Comparison of ENCODE assay signal across 9 cellular contexts in the genomic region with DNA sequence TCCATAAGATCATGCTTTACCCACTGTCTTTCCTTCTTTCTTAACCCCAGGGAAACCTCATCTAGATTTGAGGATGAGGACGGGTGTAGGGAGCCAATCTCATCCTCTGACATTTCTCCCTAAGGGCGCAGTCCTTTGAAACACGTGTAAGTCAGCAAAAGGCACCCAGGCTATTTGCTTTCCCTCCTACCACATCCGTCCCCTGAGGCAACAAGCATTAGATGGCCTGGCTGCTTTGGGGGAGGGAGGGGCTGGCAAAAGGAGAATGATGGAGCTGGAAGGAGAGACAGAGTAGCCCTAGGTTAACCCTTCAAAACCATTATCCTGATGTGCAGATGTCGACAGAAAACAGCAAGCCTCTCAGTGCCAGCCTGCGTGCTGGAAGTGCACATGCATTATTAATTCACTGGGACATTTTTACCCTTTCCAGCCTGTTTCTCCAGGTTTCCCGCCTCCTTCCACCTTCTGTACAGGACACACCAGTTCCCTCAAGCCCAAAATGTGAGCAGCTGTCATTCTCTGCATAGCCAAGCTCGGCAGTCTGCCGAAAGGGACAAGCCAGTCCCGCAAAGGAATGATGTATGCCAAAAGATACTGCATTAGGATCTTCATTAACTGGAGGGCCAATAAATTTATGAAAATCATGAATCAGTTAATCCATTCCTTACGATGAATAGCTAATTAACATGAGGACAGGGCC.
A peak's percentile ranks its signal among the peaks of the same experiment; 100 is the strongest.
DNase-seq lines count a peak whose midpoint lies in the region; ATAC-seq and TF ChIP-seq lines count a peak whose summit lies in the region.
"Had no signal": no experiment of that assay in that cellular context is flagged by ENCODE, and none has a peak within 500 bp of the region (broad histone marks: within the 10 kb centered on the region; RNA-seq: fewer than 3 reads in every experiment).

No MANE protein-coding gene starts in this region.

- H3K27ac ChIP-seq in tibial nerve: peak overlapping the region in 1 of 4 donors; percentile 12

- no peak for TF ChIP-seq POLR2A in tibial nerve (IDR thresholded peaks at IDR 0.05)

- H3K4me1 ChIP-seq in tibial nerve: peaks cover 0 to 6% (median 0%) of the 10 kb centered on the region in 4 donors

- H3K27ac Mint-ChIP-seq in activated naive CD4-positive, alpha-beta T cell treated with anti-CD3 and anti-CD28 coated beads, Interleukin-2, amount 10 ng/mL, durations not matched to agents 7 days and 5 days: peak overlapping the region; percentile 84
- H3K27ac Mint-ChIP-seq in effector memory CD8-positive, alpha-beta T cell: no peak overlapping the region
- H3K27ac Mint-ChIP-seq in type B pancreatic cell: peak overlapping the region; percentile 31

- peaks cover 26% of the 10 kb centered on the region for H3K4me1 Mint-ChIP-seq in activated naive CD4-positive, alpha-beta T cell treated with anti-CD3 and anti-CD28 coated beads, Interleukin-2, amount 10 ng/mL, durations not matched to agents 7 days and 5 days
- H3K4me1 Mint-ChIP-seq in effector memory CD8-positive, alpha-beta T cell (ENCODE audit: low read depth in 2 of 2): peaks cover 10 to 11% of the 10 kb centered on the region in 2 donors
- H3K4me1 Mint-ChIP-seq in type B pancreatic cell (ENCODE audit: unreplicated experiment): peaks cover 21% of the 10 kb centered on the region

- H3K36me3 ChIP-seq in tibial nerve: no peaks in the 10 kb centered on the region

- no peaks in the 10 kb centered on the region for H3K9me3 ChIP-seq in tibial nerve

- ATAC-seq in effector memory CD8-positive, alpha-beta T cell (replicated peaks): peak; percentile 19

- TF ChIP-seq EP300 in tibial nerve (IDR thresholded peaks at IDR 0.05): no peak

- TF ChIP-seq CTCF in type B pancreatic cell (conservative IDR thresholded peaks at IDR 0.05) (no peak), tibial nerve (IDR thresholded peaks at IDR 0.05) (no peak)

- H3K9me3 Mint-ChIP-seq in activated naive CD4-positive, alpha-beta T cell treated with anti-CD3 and anti-CD28 coated beads, Interleukin-2, amount 10 ng/mL, durations not matched to agents 7 days and 5 days: no peaks in the 10 kb centered on the region
- no peaks in the 10 kb centered on the region for H3K9me3 Mint-ChIP-seq in effector memory CD8-positive, alpha-beta T cell
- no peaks in the 10 kb centered on the region for H3K9me3 Mint-ChIP-seq in type B pancreatic cell

- H3K36me3 Mint-ChIP-seq in activated naive CD4-positive, alpha-beta T cell treated with anti-CD3 and anti-CD28 coated beads, Interleukin-2, amount 10 ng/mL, durations not matched to agents 7 days and 5 days: no peaks in the 10 kb centered on the region
- H3K36me3 Mint-ChIP-seq in effector memory CD8-positive, alpha-beta T cell (ENCODE audit: insufficient read depth): peaks cover 5% of the 10 kb centered on the region
- H3K36me3 Mint-ChIP-seq in type B pancreatic cell: no peaks in the 10 kb centered on the region

- DNase-seq in activated naive CD4-positive, alpha-beta T cell treated with anti-CD3 and anti-CD28 coated beads, Interleukin-2, amount 10 ng/mL, durations not matched to agents 7 days and 5 days: peak; percentile 36
- no peak for DNase-seq in activated naive CD4-positive, alpha-beta T cell treated with Interleukin-2 at 50 U/mL for 16 hours
- DNase-seq in NCI-H526 treated with DMSO at 0.1 percent for 48 hours (lab: John Stamatoyannopoulos, UW) (peak; percentile 45), type B pancreatic cell (ENCODE audit: extremely low spot score, unreplicated experiment) (no peak), cortex of kidney (lab: John Stamatoyannopoulos, UW) (no peak), GF-D8 (lab: John Stamatoyannopoulos, UW) (no peak), tibial nerve (ENCODE audit: low spot score in 2 of 2) (no peak)
- DNase-seq in effector memory CD8-positive, alpha-beta T cell: no peak
- DNase-seq: hypothalamus had no signal

- 64 to 68% methylated on average over 10 to 11 of the region's 11 CpGs for WGBS in tibial nerve, 2 donors

- no peaks in the 10 kb centered on the region for H3K27me3 ChIP-seq in tibial nerve

- H3K4me3 ChIP-seq in tibial nerve: no peak overlapping the region

- CTCF ChIA-PET in activated naive CD4-positive, alpha-beta T cell treated with anti-CD3 and anti-CD28 coated beads, Interleukin-2, amount 10 ng/mL, durations not matched to agents 7 days and 5 days (lab: Charles Lee): interaction anchor here (1.0 to 1.3 kb wide), 3 partner anchors 8 to 46 kb away, joined by 3 read pairs; no protein-coding TSS in a partner anchor

- peak overlapping the region; percentile 25 for H3K4me3 Mint-ChIP-seq in activated naive CD4-positive, alpha-beta T cell treated with anti-CD3 and anti-CD28 coated beads, Interleukin-2, amount 10 ng/mL, durations not matched to agents 7 days and 5 days
- H3K4me3 Mint-ChIP-seq in effector memory CD8-positive, alpha-beta T cell: peak overlapping the region; percentile 54 to 72
- no peak overlapping the region for H3K4me3 Mint-ChIP-seq in type B pancreatic cell

- peaks cover 14% of the 10 kb centered on the region for H3K27me3 Mint-ChIP-seq in activated naive CD4-positive, alpha-beta T cell treated with anti-CD3 and anti-CD28 coated beads, Interleukin-2, amount 10 ng/mL, durations not matched to agents 7 days and 5 days
- H3K27me3 Mint-ChIP-seq in effector memory CD8-positive, alpha-beta T cell: peaks cover 11 to 14% of the 10 kb centered on the region in 2 donors
- no peaks in the 10 kb centered on the region for H3K27me3 Mint-ChIP-seq in type B pancreatic cell

Comparison
In these comparisons a context has a peak if more than half of its experiments do, and no peak if none do; other contexts are left out.
1. DNase-seq: peak in activated naive CD4-positive, alpha-beta T cell treated with anti-CD3 and anti-CD28 coated beads, Interleukin-2, amount 10 ng/mL, durations not matched to agents 7 days and 5 days (single experiment) and NCI-H526 treated with DMSO at 0.1 percent for 48 hours (single experiment); none in activated naive CD4-positive, alpha-beta T cell treated with Interleukin-2 at 50 U/mL for 16 hours (single experiment), effector memory CD8-positive, alpha-beta T cell (0 of 3), type B pancreatic cell (single experiment), cortex of kidney (single experiment), GF-D8 (single experiment) and tibial nerve (0 of 2).
2. H3K27ac Mint-ChIP-seq: peak in activated naive CD4-positive, alpha-beta T cell treated with anti-CD3 and anti-CD28 coated beads, Interleukin-2, amount 10 ng/mL, durations not matched to agents 7 days and 5 days (single experiment) and type B pancreatic cell (single experiment); none in effector memory CD8-positive, alpha-beta T cell (0 of 2).